22 cellular contexts compared by ENCODE assay signal in genomic region chr1:59428828-59429227, GRCh38.
"Had no signal": no experiment of that assay in that cellular context is flagged by ENCODE, and none has a peak within 500 bp of the region (broad histone marks: within the 10 kb centered on the region; RNA-seq: fewer than 3 reads in every experiment).

No MANE protein-coding gene starts in this region.

- H3K27ac Mint-ChIP-seq: activated CD8-positive, alpha-beta T cell treated with anti-CD3 and anti-CD28 coated beads, Interleukin-2, amount 10 ng/mL, durations not matched to agents 7 days and 5 days; activated naive CD8-positive, alpha-beta T cell treated with anti-CD3 and anti-CD28 coated beads, Interleukin-2, amount 50 U/mL, for 24 hours; activated T-helper 1 cell treated with anti-CD3 and anti-CD28 coated beads, Interleukin-12 subunit alpha, Interleukin-12 subunit beta, Interleukin-2, Interleukin-4 antibody, amounts not matched to agents 30 ng/mL and 10 ng/mL and 1 ng/mL, durations not matched to agents 14 hours and 24 hours and 36 hours; natural killer cell treated with Interleukin-12 subunit alpha and Interleukin-12 subunit beta and Interleukin-15 and Interleukin-18, amount 100 ng/mL, for 72 hours; T-helper 2 cell treated with Interferon-gamma antibody and Interleukin-4, amounts not matched to agents 5 μg/mL and 100 μg/mL, for 36 hours had no signal

- ATAC-seq: activated CD8-positive, alpha-beta T cell treated with anti-CD3 and anti-CD28 coated beads, Interleukin-2, amount 10 ng/mL, durations not matched to agents 7 days and 5 days; activated naive CD8-positive, alpha-beta T cell treated with anti-CD3 and anti-CD28 coated beads, Interleukin-2, amount 50 U/mL, for 24 hours; left lobe of liver; right lobe of liver; upper lobe of right lung had no signal

- H3K27me3 Mint-ChIP-seq: activated naive CD8-positive, alpha-beta T cell treated with anti-CD3 and anti-CD28 coated beads, Interleukin-2, amount 50 U/mL, for 24 hours; natural killer cell treated with Interleukin-12 subunit alpha and Interleukin-12 subunit beta and Interleukin-15 and Interleukin-18, amount 100 ng/mL, for 72 hours had no signal

- H3K9me3 Mint-ChIP-seq: activated naive CD8-positive, alpha-beta T cell treated with anti-CD3 and anti-CD28 coated beads, Interleukin-2, amount 50 U/mL, for 24 hours; natural killer cell treated with Interleukin-12 subunit alpha and Interleukin-12 subunit beta and Interleukin-15 and Interleukin-18, amount 100 ng/mL, for 72 hours; T-helper 2 cell treated with Interferon-gamma antibody and Interleukin-4, amounts not matched to agents 5 μg/mL and 100 μg/mL, for 36 hours had no signal

- H3K36me3 Mint-ChIP-seq: natural killer cell treated with Interleukin-12 subunit alpha and Interleukin-12 subunit beta and Interleukin-15 and Interleukin-18, amount 100 ng/mL, for 72 hours had no signal

- H3K27ac ChIP-seq: epithelial cell of prostate, right lobe of liver, testis, upper lobe of right lung, VCaP had no signal

- H3K27me3 ChIP-seq: right lobe of liver, testis, upper lobe of right lung had no signal

- H3K4me1 ChIP-seq: testis had no signal

- H3K36me3 ChIP-seq: right lobe of liver, upper lobe of right lung had no signal

- H3K9me3 ChIP-seq: right lobe of liver, testis, upper lobe of right lung had no signal

- DNase-seq: activated CD4-positive, alpha-beta T cell treated with anti-CD3 and anti-CD28 coated beads for 1 hour; activated CD4-positive, alpha-beta T cell treated with anti-CD3 and anti-CD28 coated beads, Interleukin-2, amount 50 U/mL, for 1 hour; activated CD8-positive, alpha-beta T cell treated with anti-CD3 and anti-CD28 coated beads, Interleukin-2, amount 10 ng/mL, durations not matched to agents 7 days and 5 days; activated gamma-delta T cell; activated naive CD4-positive, alpha-beta T cell treated with anti-CD3 and anti-CD28 coated beads, Interleukin-2, amount 50 U/mL, for 16 hours; activated naive CD8-positive, alpha-beta T cell treated with anti-CD3 and anti-CD28 coated beads, Interleukin-2, amount 50 U/mL, for 24 hours; cerebellar nuclear complex; cortex of kidney; kidney; midbrain; right lobe of liver; stimulated activated CD4-positive, alpha-beta T cell treated with anti-CD3 and anti-CD28 coated beads, Interleukin-4, amount 100 ng/mL, for 1 hour; stimulated activated naive CD4-positive, alpha-beta T cell; testis; upper lobe of right lung had no signal

- H3K4me3 Mint-ChIP-seq: activated CD8-positive, alpha-beta T cell treated with anti-CD3 and anti-CD28 coated beads, Interleukin-2, amount 10 ng/mL, durations not matched to agents 7 days and 5 days; activated naive CD8-positive, alpha-beta T cell treated with anti-CD3 and anti-CD28 coated beads, Interleukin-2, amount 50 U/mL, for 24 hours; activated T-helper 1 cell treated with anti-CD3 and anti-CD28 coated beads, Interleukin-12 subunit alpha, Interleukin-12 subunit beta, Interleukin-2, Interleukin-4 antibody, amounts not matched to agents 30 ng/mL and 10 ng/mL and 1 ng/mL, durations not matched to agents 14 hours and 24 hours and 36 hours; natural killer cell treated with Interleukin-12 subunit alpha and Interleukin-12 subunit beta and Interleukin-15 and Interleukin-18, amount 100 ng/mL, for 72 hours; T-helper 2 cell treated with Interferon-gamma antibody and Interleukin-4, amounts not matched to agents 5 μg/mL and 100 μg/mL, for 36 hours had no signal

- H3K4me3 ChIP-seq: lung, right lobe of liver, testis, upper lobe of right lung had no signal
